ENCODE assay signal across 18 cellular contexts in genomic region chr9:82920154-82920553, GRCh38.
DNase-seq lines count a peak whose midpoint lies in the region; ATAC-seq, FAIRE-seq and TF ChIP-seq lines count a peak whose summit lies in the region.
"Had no signal": no experiment of that assay in that cellular context is flagged by ENCODE, and none has a peak within 500 bp of the region (broad histone marks: within the 10 kb centered on the region; RNA-seq: fewer than 3 reads in every experiment).

No MANE protein-coding gene starts in this region.

- H3K27me3 Mint-ChIP-seq in astrocyte (ENCODE audit: low read depth, unreplicated experiment) (no peaks in the 10 kb centered on the region), endodermal cell (ENCODE audit: insufficient read depth) (no peaks in the 10 kb centered on the region), GM23338 (ENCODE audit: insufficient read depth, low read depth, poor library complexity) (peaks cover 2% of the 10 kb centered on the region)

- H3K27ac Mint-ChIP-seq in astrocyte (ENCODE audit: unreplicated experiment) (no peak overlapping the region), endodermal cell (no peak overlapping the region), GM23338 (no peak overlapping the region)
- H3K27ac Mint-ChIP-seq: CD14-positive monocyte; CD4-positive, alpha-beta memory T cell had no signal

- no peak for TF ChIP-seq RAD21 in H1 (IDR thresholded peaks at IDR 0.05 in 1 of 2, conservative IDR thresholded peaks at IDR 0.05 in 1 of 2; ENCODE audit: low read depth in 2 of 2, low read length in 2 of 2)

- no peak for TF ChIP-seq POLR2A in H1 (IDR thresholded peaks at IDR 0.05; ENCODE audit: control extremely low read depth in 1 of 2, low read depth in 2 of 2, low read length in 2 of 2)

- TF ChIP-seq CTCF in LNCaP clone FGC (IDR thresholded peaks at IDR 0.05; ENCODE audit: control insufficient read depth, extremely low read depth, insufficient read depth) (no peak), astrocyte (IDR thresholded peaks at IDR 0.05; ENCODE audit: insufficient read depth, low read depth, low read length) (no peak), H1 (IDR thresholded peaks at IDR 0.05; ENCODE audit: control extremely low read depth in 1 of 3, insufficient read depth in 1 of 3, low read depth in 1 of 3, low read length in 3 of 3) (no peak), GM10248 (IDR thresholded peaks at IDR 0.05; ENCODE audit: control extremely low read depth, extremely low read depth, low read depth, missing control alignments) (no peak), endodermal cell (conservative IDR thresholded peaks at IDR 0.05) (no peak), GM23338 (conservative IDR thresholded peaks at IDR 0.05; ENCODE audit: low read depth in 2 of 2) (no peak)

- no peak overlapping the region for H2AFZ ChIP-seq in astrocyte (ENCODE audit: low read depth, low read length)
- H2AFZ ChIP-seq in H1 (ENCODE audit: low read length), result no peak overlapping the region
- H2AFZ ChIP-seq in GM23338, result no peak overlapping the region

- H2BK20ac ChIP-seq in H1 (ENCODE audit: low read length), result no peak overlapping the region

- no peak for TF ChIP-seq EP300 in H1 (IDR thresholded peaks at IDR 0.05; ENCODE audit: borderline replicate concordance in 1 of 2, low read depth in 2 of 2, low read length in 2 of 2)

- H3F3A ChIP-seq in GM23338 (replicated peaks; ENCODE audit: low read depth), result no peaks in the 10 kb centered on the region

- no peaks in the 10 kb centered on the region for H4K20me1 ChIP-seq in astrocyte (ENCODE audit: insufficient read depth, low read length)
- H4K20me1 ChIP-seq in H1 (replicated peaks in 1 of 2; ENCODE audit: control insufficient read depth in 1 of 2, insufficient read depth in 2 of 2, low read length in 2 of 2), result no peaks in the 10 kb centered on the region
- no peaks in the 10 kb centered on the region for H4K20me1 ChIP-seq in GM23338 (replicated peaks; ENCODE audit: insufficient read depth)
- H4K20me1 ChIP-seq: BLaER1 had no signal

- ATAC-seq in GM23338, result no peak

- 97% methylated on average over 2 of the region's 2 CpGs; no CpG with 5 or more reads in 1 of the 2 experiments for WGBS in H1 (ENCODE audit: extremely low coverage in 1 of 2, insufficient coverage in 1 of 2, insufficient read length in 1 of 2, insufficient replicate concordance in 2 of 2, low coverage in 1 of 2, low lambda C conversion rate in 2 of 2, missing lambda C conversion rate in 1 of 2), 2 experiments
- WGBS in endodermal cell (ENCODE audit: insufficient coverage in 1 of 2, insufficient read length in 1 of 2), 2 experiments, result 55 to 87% methylated on average over 2 of the region's 2 CpGs

- no peak overlapping the region for H3K4me3 Mint-ChIP-seq in astrocyte (ENCODE audit: unreplicated experiment)
- no peak overlapping the region for H3K4me3 Mint-ChIP-seq in endodermal cell
- H3K4me3 Mint-ChIP-seq in GM23338, result no peak overlapping the region
- H3K4me3 Mint-ChIP-seq: CD14-positive monocyte; CD4-positive, alpha-beta memory T cell; IgD-negative memory B cell had no signal

- H3K23ac ChIP-seq in H1 (ENCODE audit: insufficient read length), result no peak overlapping the region

- H3K79me2 ChIP-seq in astrocyte (ENCODE audit: insufficient read depth, low read length) (no peaks in the 10 kb centered on the region), H1 (ENCODE audit: control insufficient read depth in 1 of 2, insufficient read depth in 2 of 2, low read length in 2 of 2) (no peaks in the 10 kb centered on the region), GM23338 (replicated peaks; ENCODE audit: insufficient read depth) (no peaks in the 10 kb centered on the region)

- no peak overlapping the region for H2BK5ac ChIP-seq in H1 (ENCODE audit: low read depth, low read length)

- H3K9me3 Mint-ChIP-seq in astrocyte (ENCODE audit: unreplicated experiment) (peaks cover 22% of the 10 kb centered on the region), endodermal cell (peaks cover 33% of the 10 kb centered on the region), GM23338 (peaks cover 28% of the 10 kb centered on the region)

- no peak overlapping the region for H2BK15ac ChIP-seq in H1 (ENCODE audit: low read length)

- H4K5ac ChIP-seq in H1 (ENCODE audit: insufficient read length, low read depth, low read length), result no peak overlapping the region

- POLR2A ChIA-PET in H1 (lab: Charles Lee; ENCODE audit: partially characterized antibody), result no interaction called here
- POLR2A ChIA-PET in GM10248 (lab: Yijun Ruan, JAX), result no interaction called here

- H3K4me1 ChIP-seq in astrocyte (ENCODE audit: insufficient read depth, low read length) (peaks cover 12% of the 10 kb centered on the region), H1 (replicated peaks in 1 of 4; ENCODE audit: control insufficient read depth in 3 of 4, insufficient read depth in 4 of 4, low read length in 3 of 4) (peaks cover 0 to 10% (median 6%) of the 10 kb centered on the region in 4 experiments; a peak in 2 of 7 replicates), endodermal cell (ENCODE audit: control insufficient read depth, insufficient read depth, low read length) (peaks cover 2% of the 10 kb centered on the region), GM23338 (ENCODE audit: insufficient read depth) (peaks cover 10% of the 10 kb centered on the region; the same call in 1 of the 2 replicates)
- H3K4me1 ChIP-seq: HAP-1 had no signal

- no peaks in the 10 kb centered on the region for H3K36me3 Mint-ChIP-seq in astrocyte (ENCODE audit: low read depth, unreplicated experiment)
- H3K36me3 Mint-ChIP-seq in endodermal cell (ENCODE audit: low read depth), result peaks cover 20% of the 10 kb centered on the region
- peaks cover 22% of the 10 kb centered on the region for H3K36me3 Mint-ChIP-seq in GM23338 (ENCODE audit: low read depth)
- H3K36me3 Mint-ChIP-seq: CD14-positive monocyte; CD4-positive, alpha-beta memory T cell; IgD-negative memory B cell had no signal

- no peak overlapping the region for H4K8ac ChIP-seq in H1 (ENCODE audit: extremely low read depth, insufficient read depth, low read length)

- H2AK5ac ChIP-seq in H1 (ENCODE audit: low read depth, low read length), result no peak overlapping the region

- CTCF ChIA-PET in H1 (lab: Charles Lee; ENCODE audit: partially characterized antibody) (interaction anchor here (0.7 kb wide), 1 partner anchor 847 kb away, joined by 3 read pairs; no protein-coding TSS in a partner anchor), GM10248 (lab: Yijun Ruan, JAX) (no interaction called here)

- H3K27ac ChIP-seq in astrocyte (ENCODE audit: low read depth, low read length), result no peak overlapping the region
- H3K27ac ChIP-seq in H1 (ENCODE audit: low read depth, low read length), result no peak overlapping the region
- no peak overlapping the region for H3K27ac ChIP-seq in endodermal cell (ENCODE audit: low read depth, low read length)
- no peak overlapping the region for H3K27ac ChIP-seq in GM23338 (ENCODE audit: low read depth)
- H3K27ac ChIP-seq: BLaER1 had no signal

- no peaks in the 10 kb centered on the region for H3K23me2 ChIP-seq in H1 (ENCODE audit: low read depth, low read length)

- H3K56ac ChIP-seq in H1 (replicated peaks; ENCODE audit: insufficient read length, low read depth, low read length), result no peak overlapping the region

- FAIRE-seq in astrocyte (lab: Jason Lieb, UNC) (peak; percentile 26), H1 (lab: Jason Lieb, UNC) (no peak)
- FAIRE-seq: HTR-8/SVneo had no signal

- no peak overlapping the region for H3K18ac ChIP-seq in H1 (ENCODE audit: extremely low read depth, low read length)

- H3K4me2 ChIP-seq in astrocyte (ENCODE audit: low read length) (no peak overlapping the region), H1 (ENCODE audit: insufficient read depth in 1 of 2, low read depth in 2 of 2, low read length in 2 of 2) (no peak overlapping the region), GM23338 (no peak overlapping the region)
- H3K4me2 ChIP-seq: BLaER1 had no signal

- no peaks in the 10 kb centered on the region for H3K79me1 ChIP-seq in H1 (ENCODE audit: low read depth, low read length)

- no peak overlapping the region for H4K91ac ChIP-seq in H1 (replicated peaks; ENCODE audit: insufficient read length, low read length)

- peaks cover 6% of the 10 kb centered on the region for H3K4me1 Mint-ChIP-seq in astrocyte (ENCODE audit: low read depth, unreplicated experiment)
- peaks cover 23% of the 10 kb centered on the region for H3K4me1 Mint-ChIP-seq in endodermal cell
- H3K4me1 Mint-ChIP-seq in GM23338, result peaks cover 16% of the 10 kb centered on the region
- H3K4me1 Mint-ChIP-seq: CD14-positive monocyte; CD4-positive, alpha-beta memory T cell; IgD-negative memory B cell had no signal

- H3K4me3 ChIP-seq in LNCaP clone FGC (ENCODE audit: low read depth, low read length), result no peak overlapping the region
- H3K4me3 ChIP-seq in astrocyte (ENCODE audit: insufficient read depth, low read depth, low read length), result no peak overlapping the region
- no peak overlapping the region for H3K4me3 ChIP-seq in H1 (ENCODE audit: extremely low read depth in 1 of 4, insufficient read depth in 2 of 4, low read depth in 3 of 4, low read length in 4 of 4)
- no peak overlapping the region for H3K4me3 ChIP-seq in endodermal cell (ENCODE audit: low read length)
- H3K4me3 ChIP-seq in GM23338, result no peak overlapping the region
- H3K4me3 ChIP-seq: BLaER1, HAP-1 had no signal

- H3K9me3 ChIP-seq in astrocyte (ENCODE audit: insufficient read depth, low read depth, low read length), result peaks cover 6% of the 10 kb centered on the region
- H3K9me3 ChIP-seq in H1 (ENCODE audit: insufficient read depth in 2 of 2, low read depth in 1 of 2, low read length in 1 of 2), result peaks cover 16 to 18% of the 10 kb centered on the region in 2 experiments
- H3K9me3 ChIP-seq in endodermal cell (ENCODE audit: control insufficient read depth, low read length), result peaks cover 32% of the 10 kb centered on the region
- H3K9me3 ChIP-seq: HAP-1 had no signal

- H3K9ac ChIP-seq in astrocyte (ENCODE audit: low read length) (no peak overlapping the region), H1 (replicated peaks in 1 of 4; ENCODE audit: extremely low read depth in 1 of 4, low read depth in 3 of 4, low read length in 3 of 4) (no peak overlapping the region), endodermal cell (ENCODE audit: extremely low read depth, low read length, poor library complexity, severe bottlenecking) (no peak overlapping the region)
- H3K9ac ChIP-seq: BLaER1 had no signal

- H2BK12ac ChIP-seq in H1 (ENCODE audit: low read depth, low read length), result peak overlapping the region; percentile 69; the same call in 1 of the 2 replicates

- H3K4ac ChIP-seq in H1 (replicated peaks; ENCODE audit: insufficient read length, low read depth, low read length), result no peak overlapping the region

- H3K27me3 ChIP-seq in astrocyte (ENCODE audit: insufficient read depth, low read length) (peaks cover 3% of the 10 kb centered on the region), H1 (replicated peaks in 1 of 4; ENCODE audit: control insufficient read depth in 3 of 4, extremely low read depth in 1 of 4, insufficient read depth in 3 of 4, low read length in 3 of 4) (no peaks in the 10 kb centered on the region), endodermal cell (ENCODE audit: control insufficient read depth, insufficient read depth, low read length, poor library complexity, severe bottlenecking) (no peaks in the 10 kb centered on the region), GM23338 (ENCODE audit: insufficient read depth) (no peaks in the 10 kb centered on the region)
- H3K27me3 ChIP-seq: BLaER1 had no signal

- H3K36me3 ChIP-seq in astrocyte (ENCODE audit: insufficient read depth, low read length) (no peaks in the 10 kb centered on the region), H1 (ENCODE audit: control insufficient read depth in 2 of 4, insufficient read depth in 4 of 4, low read length in 3 of 4) (peaks cover 0 to 8% (median under 1%) of the 10 kb centered on the region in 4 experiments; a peak in 3 of 8 replicates), endodermal cell (ENCODE audit: control insufficient read depth, insufficient read depth, low read length) (no peaks in the 10 kb centered on the region), GM23338 (ENCODE audit: insufficient read depth) (peaks cover 3% of the 10 kb centered on the region)
- H3K36me3 ChIP-seq: HAP-1 had no signal

- H3K14ac ChIP-seq in H1 (ENCODE audit: insufficient read length), result no peak overlapping the region

- DNase-seq in DMS53 (lab: John Stamatoyannopoulos, UW) (peak; percentile 13), DMS53 treated with DMSO at 0.1 percent for 48 hours (lab: John Stamatoyannopoulos, UW; ENCODE audit: unreplicated experiment) (no peak), LNCaP clone FGC (ENCODE audit: low read depth) (peak; percentile 35), astrocyte (ENCODE audit: low read depth) (no peak), H1 (ENCODE audit: low read depth in 1 of 2, low spot score in 2 of 2) (no peak), GM10248 (ENCODE audit: extremely low spot score) (no peak), endodermal cell (no peak), GM23338 (ENCODE audit: low spot score) (no peak)
- DNase-seq: 8988T; CD4-positive, alpha-beta memory T cell; DMS79; GDM1; KG1 had no signal

- H2BK120ac ChIP-seq in H1 (replicated peaks; ENCODE audit: low read depth, low read length), result no peak overlapping the region

- peaks cover 3% of the 10 kb centered on the region; the same call in 1 of the 2 replicates for H3K9me2 ChIP-seq in GM23338 (ENCODE audit: insufficient read depth)

Comparison
In these comparisons a context has a peak if more than half of its experiments do, and no peak if none do; other contexts are left out.
1. DNase-seq: peak in DMS53 (single experiment) and LNCaP clone FGC (single experiment); none in DMS53 treated with DMSO at 0.1 percent for 48 hours (single experiment), astrocyte (single experiment), H1 (0 of 2), GM10248 (single experiment), endodermal cell (single experiment) and GM23338 (single experiment).